Comparison of ENCODE assay signal across 8 cellular contexts in the genomic region with DNA sequence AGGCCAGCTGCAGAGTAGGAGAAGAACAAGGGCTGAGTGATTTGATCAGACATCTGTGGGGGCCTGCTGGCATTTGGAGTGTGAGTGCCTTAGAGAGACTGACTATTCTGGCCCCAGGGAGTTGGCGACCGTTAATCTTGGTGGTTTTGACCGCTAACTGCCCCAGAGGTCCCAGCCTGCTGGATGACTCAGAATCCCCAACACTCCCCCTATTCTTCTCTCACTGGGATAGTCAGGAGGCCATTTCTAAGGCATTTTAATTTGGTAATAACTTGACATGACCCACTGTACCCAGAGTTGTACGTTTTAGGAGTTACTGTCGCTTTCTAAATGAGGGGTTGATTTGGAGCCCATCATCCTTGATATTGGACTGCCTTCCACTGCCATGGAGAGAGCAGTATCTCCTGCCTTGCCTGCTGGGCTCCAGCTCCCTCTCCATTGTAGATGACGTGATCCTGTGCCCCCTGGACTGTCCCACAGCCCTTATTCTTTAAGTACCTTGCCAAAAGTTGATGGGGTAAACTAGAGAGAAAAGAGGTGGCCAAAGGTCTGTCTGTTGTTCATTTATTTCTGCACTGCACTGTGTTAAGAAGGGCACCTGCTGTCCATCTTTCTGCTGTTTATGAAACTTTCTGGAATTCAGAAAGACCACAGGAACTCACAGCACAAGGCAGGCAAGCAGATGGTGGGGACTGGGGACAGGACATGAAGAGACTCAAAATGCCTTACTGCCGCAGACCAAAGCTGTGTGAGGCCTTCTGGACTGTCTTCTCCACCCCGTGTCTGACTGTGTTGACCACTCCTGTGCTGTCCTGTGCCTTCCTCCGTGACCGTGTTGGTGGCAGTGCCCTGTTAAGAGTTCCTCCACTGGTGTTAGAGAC.
DNase-seq lines count a peak whose midpoint lies in the region; ATAC-seq, FAIRE-seq and TF ChIP-seq lines count a peak whose summit lies in the region.

No MANE protein-coding gene starts in this region.

- no peaks in the 10 kb centered on the region for H3K36me3 ChIP-seq in GM12878 (ENCODE audit: control insufficient read depth in 2 of 2, insufficient read depth in 2 of 2, low read length in 1 of 2)

- WGBS in GM12878 (ENCODE audit: insufficient coverage, insufficient replicate concordance, low lambda C conversion rate, missing lambda C conversion rate), result 53% methylated on average over 10 of the region's 10 CpGs

- peak overlapping the region; percentile 95 for H3K27ac ChIP-seq in GM12878 (ENCODE audit: control insufficient read depth, insufficient read depth)

- H3K4me1 ChIP-seq in GM12878 (ENCODE audit: control insufficient read depth, insufficient read depth, low read length), result peaks cover 76% of the 10 kb centered on the region

- no peak for FAIRE-seq in GM12878 (lab: Jason Lieb, UNC)

- no peaks in the 10 kb centered on the region for H3K9me3 ChIP-seq in GM12878 (replicated peaks; ENCODE audit: control insufficient read depth, insufficient read depth, low read length)

- no TSS peak for BruUV-seq in GM12878 (replicated peaks; lab: Mats Ljungman, UMichigan)

- no peaks in the 10 kb centered on the region for H3K27me3 Mint-ChIP-seq in memory B cell

- DNase-seq in Daoy (ENCODE audit: low read depth) (peak; percentile 96), MV-4-11 (lab: John Stamatoyannopoulos, UW) (peak; percentile 98), GM12878 (ENCODE audit: low read depth, low spot score) (no peak), memory B cell (ENCODE audit: low spot score in 2 of 2) (no peak), left lobe of liver (ENCODE audit: low spot score) (no peak), NCI-H446 (lab: John Stamatoyannopoulos, UW) (no peak)

- CTCF ChIA-PET in GM12878 (lab: Yijun Ruan, JAX), result interaction anchor here (0.8 to 4.0 kb wide), 3 partner anchors 63 to 71 kb away, joined by 3 to 25 read pairs (median 4); no protein-coding TSS in a partner anchor

- H3K4me1 Mint-ChIP-seq in memory B cell, result peaks cover 48% of the 10 kb centered on the region

- peak; percentile 57 for ATAC-seq in GM12878
- ATAC-seq in memory B cell (ENCODE audit: low read depth), result no peak
- no peak for ATAC-seq in left lobe of liver
- no peak for ATAC-seq in GM19467 (IDR thresholded peaks at IDR 0.05; ENCODE audit: unreplicated experiment)
- no peak for ATAC-seq in GM21526 (IDR thresholded peaks at IDR 0.05; ENCODE audit: low FRiP score, unreplicated experiment)

- peak overlapping the region; percentile 91 for H3K27ac Mint-ChIP-seq in memory B cell

- no peak for TF ChIP-seq POLR2A in GM12878 (IDR thresholded peaks at IDR 0.05; ENCODE audit: low read depth, low read length)

- peaks cover 16% of the 10 kb centered on the region for H3K36me3 Mint-ChIP-seq in memory B cell

- no peak for TF ChIP-seq CTCF in GM12878 (IDR thresholded peaks at IDR 0.05 in 2 of 3, conservative IDR thresholded peaks at IDR 0.05 in 1 of 3; ENCODE audit: control insufficient read depth in 2 of 3, extremely low read depth in 1 of 3, insufficient read depth in 1 of 3, low read depth in 3 of 3, low read length in 3 of 3)

- intact Hi-C loops in GM12878 (cut with micrococcal nuclease; ENCODE audit: unreplicated experiment), result loop anchor here (2.0 to 5.0 kb wide), 2 partner anchors 69 to 97 kb away; a partner anchor contains a TSS

- peak overlapping the region; percentile 24 for H3K9ac ChIP-seq in GM12878 (ENCODE audit: control insufficient read depth, insufficient read depth, low read length)

- peak overlapping the region; percentile 20 for H2AFZ ChIP-seq in GM12878 (ENCODE audit: control insufficient read depth, low read depth, low read length)

- H3K79me2 ChIP-seq in GM12878 (ENCODE audit: control insufficient read depth, insufficient read depth, low read length), result peaks cover 3% of the 10 kb centered on the region

- no peaks in the 10 kb centered on the region for H4K20me1 ChIP-seq in GM12878 (ENCODE audit: control insufficient read depth, insufficient read depth)

- no peaks in the 10 kb centered on the region for H3K27me3 ChIP-seq in GM12878 (replicated peaks in 1 of 2; ENCODE audit: control insufficient read depth in 2 of 2, insufficient read depth in 2 of 2, low read length in 1 of 2)

- peak overlapping the region; percentile 2 for H3K4me3 Mint-ChIP-seq in memory B cell

- peak overlapping the region; percentile 51 for H3K4me2 ChIP-seq in GM12878 (ENCODE audit: control insufficient read depth, insufficient read depth)

- TF ChIP-seq RAD21 in GM12878 (IDR thresholded peaks at IDR 0.05; ENCODE audit: insufficient read depth, low read depth, low read length), result no peak

- RAD21 ChIA-PET in GM12878 (lab: Charles Lee; ENCODE audit: unreplicated experiment), result interaction anchor here (1.2 to 5.8 kb wide), 2 partner anchors 66 to 72 kb away, joined by 3 to 29 read pairs; no protein-coding TSS in a partner anchor

- in situ Hi-C loops in GM12878 (cut with MboI), result loop anchor here (10.0 kb wide), 1 partner anchor 881 kb away; a partner anchor contains a TSS

- SMC1A ChIA-PET in GM12878 (lab: Charles Lee; ENCODE audit: uncharacterized antibody, unreplicated experiment), result interaction anchor here (0.7 to 3.1 kb wide), 7 partner anchors 11 to 72 kb away, joined by 3 to 11 read pairs (median 4); no protein-coding TSS in a partner anchor

- no peaks in the 10 kb centered on the region for H3K9me3 Mint-ChIP-seq in memory B cell

- 0 out of 4 replicates have a peak, but pooled peaks of 1 of the 2 experiments have one; percentile 40 for TF ChIP-seq EP300 in GM12878 (IDR thresholded peaks at IDR 0.05; ENCODE audit: borderline replicate concordance in 1 of 2, control insufficient read depth in 1 of 2, low read depth in 2 of 2, low read length in 2 of 2)

- POLR2A ChIA-PET in GM12878 (lab: Charles Lee), result interaction anchor here (0.7 kb wide), 1 partner anchor 59 kb away, joined by 3 read pairs; no protein-coding TSS in a partner anchor

- H3K4me3 ChIP-seq in GM12878, result no peak overlapping the region

TF ChIP-seq in GM12878, 131 proteins besides CTCF, POLR2A, EP300 and RAD21 (continues in another document):
- TF ChIP-seq HDGF (IDR thresholded peaks at IDR 0.05) (no peak), MEF2B (IDR thresholded peaks at IDR 0.05; ENCODE audit: partially characterized antibody, poor library complexity, severe bottlenecking) (peak; percentile 82), BCL11A (IDR thresholded peaks at IDR 0.05; ENCODE audit: low read depth, low read length) (0 out of 2 replicates have a peak, but pooled peaks have one; percentile 31), GATAD2B (conservative IDR thresholded peaks at IDR 0.05; ENCODE audit: low read depth) (0 out of 2 replicates have a peak, but pooled peaks have one; percentile 14), BRCA1 (IDR thresholded peaks at IDR 0.05; ENCODE audit: low read depth, low read length) (no peak), STAT3 (IDR thresholded peaks at IDR 0.05; ENCODE audit: low read depth, low read length) (no peak), NR2F1 (conservative IDR thresholded peaks at IDR 0.05) (peak; percentile 84), IKZF2 (IDR thresholded peaks at IDR 0.05) (peak in 1 of 2 experiments; percentile 58; a peak in 2 of 4 replicates)
- TF ChIP-seq, protein P1, sequence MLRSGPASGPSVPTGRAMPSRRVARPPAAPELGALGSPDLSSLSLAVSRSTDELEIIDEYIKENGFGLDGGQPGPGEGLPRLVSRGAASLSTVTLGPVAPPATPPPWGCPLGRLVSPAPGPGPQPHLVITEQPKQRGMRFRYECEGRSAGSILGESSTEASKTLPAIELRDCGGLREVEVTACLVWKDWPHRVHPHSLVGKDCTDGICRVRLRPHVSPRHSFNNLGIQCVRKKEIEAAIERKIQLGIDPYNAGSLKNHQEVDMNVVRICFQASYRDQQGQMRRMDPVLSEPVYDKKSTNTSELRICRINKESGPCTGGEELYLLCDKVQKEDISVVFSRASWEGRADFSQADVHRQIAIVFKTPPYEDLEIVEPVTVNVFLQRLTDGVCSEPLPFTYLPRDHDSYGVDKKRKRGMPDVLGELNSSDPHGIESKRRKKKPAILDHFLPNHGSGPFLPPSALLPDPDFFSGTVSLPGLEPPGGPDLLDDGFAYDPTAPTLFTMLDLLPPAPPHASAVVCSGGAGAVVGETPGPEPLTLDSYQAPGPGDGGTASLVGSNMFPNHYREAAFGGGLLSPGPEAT (IDR thresholded peaks at IDR 0.05; ENCODE audit: low read depth), result 0 out of 2 replicates have a peak, but pooled peaks have one; percentile 7
- TF ChIP-seq, protein P2, sequence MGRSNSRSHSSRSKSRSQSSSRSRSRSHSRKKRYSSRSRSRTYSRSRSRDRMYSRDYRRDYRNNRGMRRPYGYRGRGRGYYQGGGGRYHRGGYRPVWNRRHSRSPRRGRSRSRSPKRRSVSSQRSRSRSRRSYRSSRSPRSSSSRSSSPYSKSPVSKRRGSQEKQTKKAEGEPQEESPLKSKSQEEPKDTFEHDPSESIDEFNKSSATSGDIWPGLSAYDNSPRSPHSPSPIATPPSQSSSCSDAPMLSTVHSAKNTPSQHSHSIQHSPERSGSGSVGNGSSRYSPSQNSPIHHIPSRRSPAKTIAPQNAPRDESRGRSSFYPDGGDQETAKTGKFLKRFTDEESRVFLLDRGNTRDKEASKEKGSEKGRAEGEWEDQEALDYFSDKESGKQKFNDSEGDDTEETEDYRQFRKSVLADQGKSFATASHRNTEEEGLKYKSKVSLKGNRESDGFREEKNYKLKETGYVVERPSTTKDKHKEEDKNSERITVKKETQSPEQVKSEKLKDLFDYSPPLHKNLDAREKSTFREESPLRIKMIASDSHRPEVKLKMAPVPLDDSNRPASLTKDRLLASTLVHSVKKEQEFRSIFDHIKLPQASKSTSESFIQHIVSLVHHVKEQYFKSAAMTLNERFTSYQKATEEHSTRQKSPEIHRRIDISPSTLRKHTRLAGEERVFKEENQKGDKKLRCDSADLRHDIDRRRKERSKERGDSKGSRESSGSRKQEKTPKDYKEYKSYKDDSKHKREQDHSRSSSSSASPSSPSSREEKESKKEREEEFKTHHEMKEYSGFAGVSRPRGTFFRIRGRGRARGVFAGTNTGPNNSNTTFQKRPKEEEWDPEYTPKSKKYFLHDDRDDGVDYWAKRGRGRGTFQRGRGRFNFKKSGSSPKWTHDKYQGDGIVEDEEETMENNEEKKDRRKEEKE (IDR thresholded peaks at IDR 0.05), result 0 out of 2 replicates have a peak, but pooled peaks have one; percentile 11
- TF ChIP-seq, protein P3, sequence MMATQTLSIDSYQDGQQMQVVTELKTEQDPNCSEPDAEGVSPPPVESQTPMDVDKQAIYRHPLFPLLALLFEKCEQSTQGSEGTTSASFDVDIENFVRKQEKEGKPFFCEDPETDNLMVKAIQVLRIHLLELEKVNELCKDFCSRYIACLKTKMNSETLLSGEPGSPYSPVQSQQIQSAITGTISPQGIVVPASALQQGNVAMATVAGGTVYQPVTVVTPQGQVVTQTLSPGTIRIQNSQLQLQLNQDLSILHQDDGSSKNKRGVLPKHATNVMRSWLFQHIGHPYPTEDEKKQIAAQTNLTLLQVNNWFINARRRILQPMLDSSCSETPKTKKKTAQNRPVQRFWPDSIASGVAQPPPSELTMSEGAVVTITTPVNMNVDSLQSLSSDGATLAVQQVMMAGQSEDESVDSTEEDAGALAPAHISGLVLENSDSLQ (IDR thresholded peaks at IDR 0.05), result no peak

Comparison
In these comparisons a context has a peak if more than half of its experiments do, and no peak if none do; other contexts are left out.
1. DNase-seq: peak in Daoy (single experiment) and MV-4-11 (single experiment); none in GM12878 (single experiment), memory B cell (0 of 2), left lobe of liver (single experiment) and NCI-H446 (0 of 2).